In the genomic region with DNA sequence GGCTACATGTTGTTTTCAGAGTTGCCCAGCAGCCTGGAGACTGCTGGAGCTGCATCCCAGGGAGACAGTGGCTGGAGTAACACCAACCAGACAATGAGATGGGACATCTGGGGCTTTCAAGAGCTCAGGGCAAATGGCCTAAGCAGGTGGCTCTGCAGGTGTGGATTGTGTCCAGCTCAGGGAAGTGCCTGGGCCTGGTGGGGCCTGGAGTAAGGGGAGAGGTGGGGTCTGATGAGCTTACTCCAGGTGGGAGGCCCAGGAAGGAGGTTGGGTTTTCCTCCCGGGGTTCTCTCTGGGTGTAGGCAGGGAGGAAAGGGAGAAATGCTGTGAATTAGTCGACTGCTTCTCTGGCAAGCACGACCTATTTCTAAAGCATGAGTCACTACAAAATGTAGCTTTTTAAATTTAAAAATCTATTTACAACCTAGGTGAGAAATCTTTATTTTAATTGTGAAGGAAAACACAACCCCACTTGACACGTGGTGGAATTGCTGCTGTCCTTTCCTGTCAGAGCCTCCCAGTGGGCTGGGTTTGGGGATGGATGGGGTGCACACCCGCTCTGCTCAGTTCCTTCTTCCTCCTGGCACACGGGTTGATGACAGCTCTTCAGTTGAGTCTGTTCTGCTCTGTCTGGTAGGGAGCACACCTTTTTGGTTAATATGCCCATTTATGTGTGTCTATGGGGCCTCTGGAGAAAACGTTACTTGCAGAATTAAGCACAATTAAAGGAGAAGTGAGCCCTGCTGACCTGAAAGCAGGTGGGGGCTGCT, we compare ENCODE assay signal across 16 cellular contexts.
A peak's percentile ranks its signal among the peaks of the same experiment; 100 is the strongest.
DNase-seq lines count a peak whose midpoint lies in the region; ATAC-seq and TF ChIP-seq lines count a peak whose summit lies in the region.
"Had no signal": no experiment of that assay in that cellular context is flagged by ENCODE, and none has a peak within 500 bp of the region (broad histone marks: within the 10 kb centered on the region; RNA-seq: fewer than 3 reads in every experiment).

No MANE protein-coding gene starts in this region.

- peak overlapping the region; percentile 2 for H3K27ac Mint-ChIP-seq in activated T-helper 2 cell treated with anti-CD3 and anti-CD28 coated beads, Interferon-gamma antibody, Interleukin-2, Interleukin-4, amounts not matched to agents 10 μg/mL and 5 μg/mL and 100 μg/mL, durations not matched to agents 14 hours and 24 hours and 36 hours
- H3K27ac Mint-ChIP-seq: stimulated activated memory B cell treated with anti-CD40 and anti-IgM and Interleukin-4, amounts not matched to agents 10 μg/mL and 1 μg/mL and 100 μg/mL, for 72 hours had no signal

- H3K27me3 Mint-ChIP-seq in activated T-helper 2 cell treated with anti-CD3 and anti-CD28 coated beads, Interferon-gamma antibody, Interleukin-2, Interleukin-4, amounts not matched to agents 10 μg/mL and 5 μg/mL and 100 μg/mL, durations not matched to agents 14 hours and 24 hours and 36 hours (ENCODE audit: low read depth): peaks cover 60% of the 10 kb centered on the region

- H3K4me1 ChIP-seq in prostate gland (replicated peaks): peaks cover 3% of the 10 kb centered on the region

- no peaks in the 10 kb centered on the region for H3K9me3 ChIP-seq in prostate gland

- no peak for ATAC-seq in HG03108 (IDR thresholded peaks at IDR 0.05; ENCODE audit: unreplicated experiment)
- ATAC-seq: K562; psoas muscle; stimulated activated memory B cell treated with anti-CD40 and anti-IgM and Interleukin-4, amounts not matched to agents 10 μg/mL and 1 μg/mL and 100 μg/mL, for 72 hours had no signal

- no peaks in the 10 kb centered on the region for H3K9me3 Mint-ChIP-seq in activated T-helper 2 cell treated with anti-CD3 and anti-CD28 coated beads, Interferon-gamma antibody, Interleukin-2, Interleukin-4, amounts not matched to agents 10 μg/mL and 5 μg/mL and 100 μg/mL, durations not matched to agents 14 hours and 24 hours and 36 hours
- H3K9me3 Mint-ChIP-seq: stimulated activated memory B cell treated with anti-CD40 and anti-IgM and Interleukin-4, amounts not matched to agents 10 μg/mL and 1 μg/mL and 100 μg/mL, for 72 hours had no signal

- H3K36me3 Mint-ChIP-seq in activated T-helper 2 cell treated with anti-CD3 and anti-CD28 coated beads, Interferon-gamma antibody, Interleukin-2, Interleukin-4, amounts not matched to agents 10 μg/mL and 5 μg/mL and 100 μg/mL, durations not matched to agents 14 hours and 24 hours and 36 hours (ENCODE audit: low read depth): no peaks in the 10 kb centered on the region
- H3K36me3 Mint-ChIP-seq: stimulated activated memory B cell treated with anti-CD40 and anti-IgM and Interleukin-4, amounts not matched to agents 10 μg/mL and 1 μg/mL and 100 μg/mL, for 72 hours had no signal

- no peak overlapping the region for H3K4me3 Mint-ChIP-seq in activated T-helper 2 cell treated with anti-CD3 and anti-CD28 coated beads, Interferon-gamma antibody, Interleukin-2, Interleukin-4, amounts not matched to agents 10 μg/mL and 5 μg/mL and 100 μg/mL, durations not matched to agents 14 hours and 24 hours and 36 hours (ENCODE audit: low read depth)
- H3K4me3 Mint-ChIP-seq: stimulated activated memory B cell treated with anti-CD40 and anti-IgM and Interleukin-4, amounts not matched to agents 10 μg/mL and 1 μg/mL and 100 μg/mL, for 72 hours had no signal

- H3K4me3 ChIP-seq in prostate gland: no peak overlapping the region
- H3K4me3 ChIP-seq: K562, psoas muscle had no signal

- peaks cover 38% of the 10 kb centered on the region for H3K4me1 Mint-ChIP-seq in activated T-helper 2 cell treated with anti-CD3 and anti-CD28 coated beads, Interferon-gamma antibody, Interleukin-2, Interleukin-4, amounts not matched to agents 10 μg/mL and 5 μg/mL and 100 μg/mL, durations not matched to agents 14 hours and 24 hours and 36 hours (ENCODE audit: low read depth)

- WGBS in prostate gland: 54% methylated on average over 7 of the region's 7 CpGs

- no peak for TF ChIP-seq POLR2A in prostate gland (IDR thresholded peaks at IDR 0.05)

- no peaks in the 10 kb centered on the region for H3K27me3 ChIP-seq in prostate gland (replicated peaks; ENCODE audit: insufficient read depth)

- H3K36me3 ChIP-seq in prostate gland: no peaks in the 10 kb centered on the region

- DNase-seq in A172 (ENCODE audit: low spot score): peak; percentile 31
- peak; percentile 16 for DNase-seq in DMS53 treated with DMSO at 0.1 percent for 48 hours (lab: John Stamatoyannopoulos, UW; ENCODE audit: unreplicated experiment)
- DNase-seq in activated T-helper 2 cell treated with anti-CD3 and anti-CD28 coated beads, Interferon-gamma antibody, Interleukin-2, Interleukin-4, amounts not matched to agents 10 μg/mL and 5 μg/mL and 100 μg/mL, durations not matched to agents 14 hours and 24 hours and 36 hours (ENCODE audit: low spot score): no peak
- peak; percentile 54 for DNase-seq in iris pigment epithelial cell (ENCODE audit: low read depth)
- DNase-seq in prostate gland (ENCODE audit: low spot score): no peak
- DNase-seq in D341Med (ENCODE audit: low spot score): no peak
- DNase-seq in NCI-H446 treated with DMSO at 0.1 percent for 48 hours (lab: John Stamatoyannopoulos, UW): no peak
- DNase-seq: activated CD4-positive, CD25-positive, alpha-beta regulatory T cell; activated T-cell treated with anti-CD3 and anti-CD28 coated beads, Interleukin-2, amount 50 U/mL, for 1 hour; aorta; NCI-H187; psoas muscle; stimulated activated CD4-positive, alpha-beta T cell treated with anti-CD3 and anti-CD28 coated beads, Interleukin-1b, Interleukin-23, amount 100 ng/mL, for 48 hours had no signal

- intact Hi-C loops in activated T-helper 2 cell treated with anti-CD3 and anti-CD28 coated beads, Interferon-gamma antibody, Interleukin-2, Interleukin-4, amounts not matched to agents 10 μg/mL and 5 μg/mL and 100 μg/mL, durations not matched to agents 14 hours and 24 hours and 36 hours (cut with micrococcal nuclease): no loop called here
- intact Hi-C loops in prostate gland (cut with DNase I): no loop called here

- TF ChIP-seq CTCF in prostate gland (IDR thresholded peaks at IDR 0.05): no peak

- H3K27ac ChIP-seq in prostate gland: no peak overlapping the region

Comparison
In these comparisons a context has a peak if more than half of its experiments do, and no peak if none do; other contexts are left out.
1. DNase-seq: peak in A172 (single experiment), DMS53 treated with DMSO at 0.1 percent for 48 hours (single experiment) and iris pigment epithelial cell (single experiment); none in activated T-helper 2 cell treated with anti-CD3 and anti-CD28 coated beads, Interferon-gamma antibody, Interleukin-2, Interleukin-4, amounts not matched to agents 10 μg/mL and 5 μg/mL and 100 μg/mL, durations not matched to agents 14 hours and 24 hours and 36 hours (single experiment), prostate gland (single experiment), D341Med (single experiment) and NCI-H446 treated with DMSO at 0.1 percent for 48 hours (single experiment).